Comparison of ENCODE assay signal across 7 cellular contexts in the genomic region with DNA sequence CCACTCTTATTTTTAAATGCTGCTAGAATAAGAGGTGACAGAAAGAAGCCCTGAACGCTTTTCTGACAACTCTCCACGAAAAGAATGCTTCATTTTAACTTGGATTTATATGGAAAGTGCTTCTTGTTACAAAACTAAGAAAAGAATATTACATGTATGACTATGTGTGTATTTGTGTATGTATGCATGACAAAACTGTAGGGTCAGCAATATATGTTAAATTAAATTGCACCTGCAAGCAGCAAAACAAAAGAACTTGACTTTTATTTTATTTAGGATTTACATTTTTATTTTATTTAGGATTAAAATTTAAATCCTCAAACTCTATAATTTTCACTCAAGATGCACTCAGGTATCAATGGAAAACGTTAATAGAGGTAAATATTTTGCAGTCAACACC.
"Had no signal": no experiment of that assay in that cellular context is flagged by ENCODE, and none has a peak within 500 bp of the region (broad histone marks: within the 10 kb centered on the region; RNA-seq: fewer than 3 reads in every experiment).

No MANE protein-coding gene starts in this region.

- H3K27ac ChIP-seq: HL-60, KMS-11 had no signal

- H3K9ac ChIP-seq: KMS-11 had no signal

- DNase-seq: Karpas-422, Kasumi-1, KBM-7, KG1 had no signal

- H3K4me2 ChIP-seq: KMS-11 had no signal

- FAIRE-seq: HTR-8/SVneo had no signal
